ENCODE assay signal across 12 cellular contexts in genomic region chr5:57215629-57216195, GRCh38. TPM values are rescaled to one million over a fixed set of nuclear protein-coding genes. Genes with fewer than 3 reads are reported as not detected.
DNase-seq lines count a peak whose midpoint lies in the region; ATAC-seq, FAIRE-seq and TF ChIP-seq lines count a peak whose summit lies in the region.
"Had no signal": no experiment of that assay in that cellular context is flagged by ENCODE, and none has a peak within 500 bp of the region (broad histone marks: within the 10 kb centered on the region; RNA-seq: fewer than 3 reads in every experiment).

No MANE protein-coding gene starts in this region.

- no peak for DNase-seq in activated T-cell treated with anti-CD3 and anti-CD28 coated beads, Interleukin-2, amount 50 U/mL, for 72 hours
- DNase-seq in activated T-cell treated with anti-CD3 and anti-CD28 coated beads for 4 hours (no peak), foreskin melanocyte (peak; percentile 40), stromal cell of bone marrow (ENCODE audit: low read depth) (peak; percentile 38), kidney (no peak), Right ventricle myocardium inferior (ENCODE audit: missing footprints) (no peak), NCI-H2196 (lab: John Stamatoyannopoulos, UW; ENCODE audit: unreplicated experiment) (no peak)
- DNase-seq: activated CD8-positive, alpha-beta memory T cell treated with anti-CD3 and anti-CD28 coated beads, Interleukin-2, amount 50 U/mL, for 48 hours; central memory CD4-positive, alpha-beta T cell; NCI-H146 had no signal

- H3K9ac ChIP-seq in kidney (ENCODE audit: low read length in 2 of 2) = no peak overlapping the region

- no peak for TF ChIP-seq CTCF in kidney (IDR thresholded peaks at IDR 0.05; ENCODE audit: borderline replicate concordance, extremely low read depth, insufficient read depth)

- H3K4me1 ChIP-seq in kidney (ENCODE audit: control insufficient read depth in 1 of 2, insufficient read depth in 1 of 2, low read depth in 1 of 2, low read length in 2 of 2) = no peaks in the 10 kb centered on the region
- H3K4me1 ChIP-seq: prostate gland had no signal

- H3K4me3 Mint-ChIP-seq in activated T-cell treated with anti-CD3 and anti-CD28 coated beads, Interleukin-2, amount 50 U/mL, for 72 hours = peak overlapping the region in 1 of 2 donors; percentile 27
- no peak overlapping the region for H3K4me3 Mint-ChIP-seq in activated naive CD8-positive, alpha-beta T cell

- peak in 1 of 2 donors; percentile 10 for ATAC-seq in activated T-cell treated with anti-CD3 and anti-CD28 coated beads, Interleukin-2, amount 50 U/mL, for 72 hours (replicated peaks in 1 of 2)
- no peak for ATAC-seq in Right ventricle myocardium inferior

- peaks cover 11 to 15% of the 10 kb centered on the region in 2 donors for H3K36me3 ChIP-seq in kidney (ENCODE audit: control insufficient read depth in 1 of 2, insufficient read depth in 2 of 2, low read length in 2 of 2)
- H3K36me3 ChIP-seq: prostate gland had no signal

- no peak for FAIRE-seq in kidney (lab: Jason Lieb, UNC)

- no peak overlapping the region for H3K27ac ChIP-seq in kidney (ENCODE audit: low read depth in 2 of 2, low read length in 2 of 2)
- H3K27ac ChIP-seq: prostate gland had no signal

- no peak overlapping the region for H3K4me3 ChIP-seq in kidney (ENCODE audit: low read length in 2 of 2)
- H3K4me3 ChIP-seq: prostate gland had no signal

- H3K4me1 Mint-ChIP-seq in activated T-cell treated with anti-CD3 and anti-CD28 coated beads, Interleukin-2, amount 50 U/mL, for 72 hours (ENCODE audit: low read depth) = peaks cover 78% of the 10 kb centered on the region
- peaks cover 63% of the 10 kb centered on the region for H3K4me1 Mint-ChIP-seq in activated naive CD8-positive, alpha-beta T cell (ENCODE audit: low read depth)

- H3K9me3 Mint-ChIP-seq in activated T-cell treated with anti-CD3 and anti-CD28 coated beads, Interleukin-2, amount 50 U/mL, for 72 hours = no peaks in the 10 kb centered on the region
- no peaks in the 10 kb centered on the region for H3K9me3 Mint-ChIP-seq in activated naive CD8-positive, alpha-beta T cell (ENCODE audit: low read depth)

- peaks cover 6 to 31% of the 10 kb centered on the region in 2 donors for H3K36me3 Mint-ChIP-seq in activated T-cell treated with anti-CD3 and anti-CD28 coated beads, Interleukin-2, amount 50 U/mL, for 72 hours (ENCODE audit: insufficient read depth in 2 of 2)
- H3K36me3 Mint-ChIP-seq in activated naive CD8-positive, alpha-beta T cell = no peaks in the 10 kb centered on the region

- H3K27me3 Mint-ChIP-seq in activated T-cell treated with anti-CD3 and anti-CD28 coated beads, Interleukin-2, amount 50 U/mL, for 72 hours (ENCODE audit: low read depth) = no peaks in the 10 kb centered on the region
- H3K27me3 Mint-ChIP-seq in activated naive CD8-positive, alpha-beta T cell = no peaks in the 10 kb centered on the region

- H3K9me3 ChIP-seq in kidney (ENCODE audit: control insufficient read depth in 1 of 2, low read length in 2 of 2) = no peaks in the 10 kb centered on the region
- H3K9me3 ChIP-seq: prostate gland had no signal

- intact Hi-C loops in kidney (cut with DNase I) = loop anchor here (5.0 kb wide), 1 partner anchor 313 kb away; no protein-coding TSS in a partner anchor
- intact Hi-C loops in Right ventricle myocardium inferior (cut with DNase I) = no loop called here

- peak overlapping the region; percentile 69 for H3K27ac Mint-ChIP-seq in activated T-cell treated with anti-CD3 and anti-CD28 coated beads, Interleukin-2, amount 50 U/mL, for 72 hours
- H3K27ac Mint-ChIP-seq in activated naive CD8-positive, alpha-beta T cell = peak overlapping the region; percentile 79

RNA-seq across cellular contexts. Expression of gene GPBP1, which starts 41.9 kb away (rescaled TPM):
- total RNA-seq in activated T-cell treated with anti-CD3 and anti-CD28 coated beads, Interleukin-2, amount 50 U/mL, for 72 hours = 100 to 1,000 TPM in 1 of 2 donors, 10 to 100 TPM in 1; 95.8 to 104 TPM
- total RNA-seq in kidney (80.9 TPM), Right ventricle myocardium inferior (58.9 TPM)
- polyA plus RNA-seq in kidney (ENCODE audit: insufficient read depth, low read depth, low replicate concordance) = 52.7 TPM

Comparison
In these comparisons a context has a peak if more than half of its experiments do, and no peak if none do; other contexts are left out.
1. DNase-seq: peak in foreskin melanocyte (single experiment) and stromal cell of bone marrow (single experiment); none in activated T-cell treated with anti-CD3 and anti-CD28 coated beads, Interleukin-2, amount 50 U/mL, for 72 hours (0 of 2), activated T-cell treated with anti-CD3 and anti-CD28 coated beads for 4 hours (single experiment), kidney (single experiment), Right ventricle myocardium inferior (single experiment) and NCI-H2196 (single experiment).